26 cellular contexts compared by ENCODE assay signal in the genomic region with DNA sequence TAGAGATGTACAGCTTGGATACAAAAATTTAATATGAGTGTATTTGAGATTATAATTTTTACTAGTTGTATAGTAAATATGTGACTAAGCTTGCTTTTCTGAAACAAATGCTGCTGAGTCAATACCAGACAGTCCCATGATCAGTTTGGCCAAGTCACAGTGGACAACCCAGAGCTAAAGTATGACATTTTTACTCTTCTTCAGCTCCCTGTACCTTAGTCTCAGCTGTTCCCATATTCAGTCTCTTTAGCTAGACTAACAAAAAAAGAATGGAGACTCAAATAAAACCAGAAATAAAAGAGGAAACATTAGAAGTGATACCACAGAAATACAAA.
"Had no signal": no experiment of that assay in that cellular context is flagged by ENCODE, and none has a peak within 500 bp of the region (broad histone marks: within the 10 kb centered on the region; RNA-seq: fewer than 3 reads in every experiment).

No MANE protein-coding gene starts in this region.

- H3K27me3 ChIP-seq: brain microvascular endothelial cell, colonic mucosa, hepatocyte had no signal

- DNase-seq: activated CD4-positive, alpha-beta memory T cell treated with anti-CD3 and anti-CD28 coated beads, Interleukin-2, amount 10 ng/mL, durations not matched to agents 7 days and 5 days; activated CD4-positive, alpha-beta T cell treated with anti-CD3 and anti-CD28 coated beads for 1 hour; activated CD4-positive, alpha-beta T cell treated with anti-CD3 and anti-CD28 coated beads for 4 hours; activated CD4-positive, alpha-beta T cell treated with anti-CD3 and anti-CD28 coated beads, Interleukin-2, amount 10 ng/mL, durations not matched to agents 7 days and 5 days; activated CD4-positive, alpha-beta T cell treated with anti-CD3 and anti-CD28 coated beads, Interleukin-2, amount 50 U/mL, for 4 hours; activated CD8-positive, alpha-beta memory T cell treated with anti-CD3 and anti-CD28 coated beads, Interleukin-2, amount 50 U/mL, for 48 hours; activated gamma-delta T cell; activated naive CD4-positive, alpha-beta T cell; activated naive CD4-positive, alpha-beta T cell treated with anti-CD3 and anti-CD28 coated beads, Interleukin-2, amount 10 ng/mL, durations not matched to agents 7 days and 5 days; activated naive CD8-positive, alpha-beta T cell treated with anti-CD3 and anti-CD28 coated beads, Interleukin-2, amount 10 ng/mL, durations not matched to agents 7 days and 5 days; activated T-cell treated with anti-CD3 and anti-CD28 coated beads for 4 hours; activated T-cell treated with anti-CD3 and anti-CD28 coated beads, Interleukin-2, amount 50 U/mL, for 24 hours; activated T-cell treated with anti-CD3 and anti-CD28 coated beads, Interleukin-2, amount 50 U/mL, for 72 hours; amniotic stem cell; anterior cingulate cortex; brain microvascular endothelial cell; cerebellar nuclear complex; colonic mucosa; effector CD8-positive, alpha-beta T cell; foreskin fibroblast; head of caudate nucleus; T-helper 2 cell had no signal

- H3K9me3 ChIP-seq: colonic mucosa had no signal

- H3K36me3 ChIP-seq: brain microvascular endothelial cell, colonic mucosa had no signal

- H3K4me3 ChIP-seq: colonic mucosa, hepatocyte had no signal

- H3K27ac ChIP-seq: brain microvascular endothelial cell, colonic mucosa, epithelial cell of prostate, hepatocyte had no signal

- ATAC-seq: activated naive CD4-positive, alpha-beta T cell treated with anti-CD3 and anti-CD28 coated beads, Interleukin-2, amount 50 U/mL, for 72 hours; activated T-cell treated with anti-CD3 and anti-CD28 coated beads, Interleukin-2, amount 50 U/mL, for 72 hours; WTC11 had no signal

- H3K4me1 ChIP-seq: colonic mucosa had no signal
